Comparison of ENCODE assay signal across 17 cellular contexts in the genomic region with DNA sequence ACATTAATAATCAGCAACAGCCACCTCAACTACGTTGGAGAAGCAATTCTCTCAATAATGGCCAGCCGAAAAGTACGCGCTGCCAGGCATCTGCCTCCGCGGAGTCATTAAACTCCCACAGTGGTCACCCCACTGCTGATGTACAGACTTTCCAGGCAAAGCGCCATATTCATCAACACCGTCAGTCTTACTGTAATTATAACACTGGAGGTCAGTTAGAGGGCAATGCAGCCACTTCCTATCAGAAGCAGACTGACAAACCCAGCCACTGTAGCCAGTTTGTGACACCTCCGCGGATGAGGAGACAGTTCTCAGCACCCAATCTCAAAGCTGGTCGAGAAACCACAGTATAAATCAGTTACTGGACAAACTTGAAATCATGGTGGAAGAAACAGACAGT.
"Had no signal": no experiment of that assay in that cellular context is flagged by ENCODE, and none has a peak within 500 bp of the region (broad histone marks: within the 10 kb centered on the region; RNA-seq: fewer than 3 reads in every experiment).

No MANE protein-coding gene starts in this region.

- H3K27ac Mint-ChIP-seq: activated naive CD4-positive, alpha-beta T cell treated with anti-CD3 and anti-CD28 coated beads, Interleukin-2, amount 10 ng/mL, durations not matched to agents 7 days and 5 days; activated T-helper 2 cell treated with anti-CD3 and anti-CD28 coated beads, Interferon-gamma antibody, Interleukin-2, Interleukin-4, amounts not matched to agents 10 μg/mL and 5 μg/mL and 100 μg/mL, durations not matched to agents 14 hours and 24 hours and 36 hours; T-cell had no signal

- H3K4me1 ChIP-seq: pancreas had no signal

- H3K4me3 ChIP-seq: cardiac muscle cell, lower lobe of right lung, pancreas, tibial nerve, vagina had no signal

- DNase-seq: activated CD4-positive, alpha-beta T cell treated with anti-CD3 and anti-CD28 coated beads for 1 hour; activated CD4-positive, alpha-beta T cell treated with anti-CD3 and anti-CD28 coated beads, Interleukin-2, amount 50 U/mL, for 4 hours; activated naive CD4-positive, alpha-beta T cell treated with anti-CD3 and anti-CD28 coated beads, Interleukin-2, amount 10 ng/mL, durations not matched to agents 7 days and 5 days; lower lobe of right lung; midbrain; pancreas; stimulated activated CD4-positive, alpha-beta T cell treated with anti-CD3 and anti-CD28 coated beads, Interleukin-2, amount 100 ng/mL, for 48 hours; stimulated activated naive CD4-positive, alpha-beta T cell; T-cell; T-helper 9 cell had no signal

- ATAC-seq: esophagus mucosa, lower lobe of right lung, pancreas, T-cell had no signal

- FAIRE-seq: endometrium, pancreas had no signal

- H3K27ac ChIP-seq: cardiac muscle cell, lower lobe of right lung, pancreas, tibial nerve, vagina, VCaP had no signal

- H3K27me3 Mint-ChIP-seq: activated naive CD4-positive, alpha-beta T cell treated with anti-CD3 and anti-CD28 coated beads, Interleukin-2, amount 10 ng/mL, durations not matched to agents 7 days and 5 days; T-cell had no signal

- H3K9me3 ChIP-seq: lower lobe of right lung, pancreas, tibial nerve, vagina had no signal

- H3K27me3 ChIP-seq: cardiac muscle cell, pancreas, tibial nerve, vagina had no signal

- H3K4me3 Mint-ChIP-seq: activated naive CD4-positive, alpha-beta T cell treated with anti-CD3 and anti-CD28 coated beads, Interleukin-2, amount 10 ng/mL, durations not matched to agents 7 days and 5 days; T-cell had no signal

- H3K9me3 Mint-ChIP-seq: activated naive CD4-positive, alpha-beta T cell treated with anti-CD3 and anti-CD28 coated beads, Interleukin-2, amount 10 ng/mL, durations not matched to agents 7 days and 5 days; activated T-helper 2 cell treated with anti-CD3 and anti-CD28 coated beads, Interferon-gamma antibody, Interleukin-2, Interleukin-4, amounts not matched to agents 10 μg/mL and 5 μg/mL and 100 μg/mL, durations not matched to agents 14 hours and 24 hours and 36 hours; T-cell had no signal
